Comparison of ENCODE assay signal across 10 cellular contexts in the genomic region with DNA sequence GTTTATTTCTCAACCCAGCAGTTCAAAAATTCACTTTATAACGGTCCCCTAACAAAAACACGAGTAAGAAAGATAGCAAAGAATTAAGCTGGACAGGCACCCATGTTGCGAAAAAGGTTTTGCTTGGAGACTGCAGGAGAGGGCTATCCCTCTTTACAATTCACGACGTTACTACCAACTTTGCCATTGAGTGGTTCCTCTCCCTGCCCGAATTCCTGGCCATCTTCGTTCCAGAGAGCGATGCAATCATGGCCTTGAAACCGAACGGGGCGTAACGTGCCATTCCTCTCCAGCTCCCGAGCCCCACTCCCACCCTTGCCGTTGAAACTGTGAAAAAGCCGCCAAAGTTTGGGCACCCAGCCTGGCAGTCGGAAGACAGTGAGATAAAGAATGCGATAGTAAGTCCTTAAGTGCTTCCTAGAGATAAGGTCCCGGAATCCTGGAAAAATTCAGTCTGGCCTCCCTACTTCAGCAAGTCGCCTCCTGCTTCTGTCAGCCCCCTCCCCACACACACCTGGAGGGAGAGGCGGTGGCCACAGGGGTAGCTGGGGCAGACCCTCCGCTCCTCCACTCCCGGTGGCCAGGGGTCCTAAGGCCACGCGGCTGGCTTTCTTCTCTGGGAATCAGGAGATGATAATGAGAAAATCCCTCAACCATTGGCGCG.
DNase-seq lines count a peak whose midpoint lies in the region; ATAC-seq, FAIRE-seq and TF ChIP-seq lines count a peak whose summit lies in the region.
"Had no signal": no experiment of that assay in that cellular context is flagged by ENCODE, and none has a peak within 500 bp of the region (broad histone marks: within the 10 kb centered on the region; RNA-seq: fewer than 3 reads in every experiment).

No MANE protein-coding gene starts in this region.

- H3K27me3 Mint-ChIP-seq in IgD-negative memory B cell = peaks cover 56% of the 10 kb centered on the region
- peaks cover 27% of the 10 kb centered on the region for H3K27me3 Mint-ChIP-seq in glutamatergic neuron (ENCODE audit: unreplicated experiment)
- H3K27me3 Mint-ChIP-seq in neural progenitor cell (ENCODE audit: insufficient read depth, low read depth) = peaks cover 72% of the 10 kb centered on the region

- H3K36me3 ChIP-seq in neural progenitor cell (no peaks in the 10 kb centered on the region), kidney (ENCODE audit: control insufficient read depth in 1 of 2, insufficient read depth in 2 of 2, low read length in 2 of 2) (no peaks in the 10 kb centered on the region)

- H4K20me1 ChIP-seq in neural progenitor cell (ENCODE audit: low read depth) = peaks cover 48% of the 10 kb centered on the region

- peak overlapping the region; percentile 15 for H3K4me2 ChIP-seq in neural progenitor cell

- H3K36me3 Mint-ChIP-seq in IgD-negative memory B cell (no peaks in the 10 kb centered on the region), glutamatergic neuron (ENCODE audit: unreplicated experiment) (no peaks in the 10 kb centered on the region), neural progenitor cell (no peaks in the 10 kb centered on the region)

- H3K27ac Mint-ChIP-seq in IgD-negative memory B cell = peak overlapping the region; percentile 34 to 83 (median 63)
- H3K27ac Mint-ChIP-seq in glutamatergic neuron (ENCODE audit: unreplicated experiment) = no peak overlapping the region
- H3K27ac Mint-ChIP-seq in neural progenitor cell = no peak overlapping the region

- H3K9me3 Mint-ChIP-seq in IgD-negative memory B cell = peaks cover 2 to 4% (median 4%) of the 10 kb centered on the region in 3 donors
- H3K9me3 Mint-ChIP-seq in glutamatergic neuron (ENCODE audit: unreplicated experiment) = peaks cover 12% of the 10 kb centered on the region
- H3K9me3 Mint-ChIP-seq in neural progenitor cell = no peaks in the 10 kb centered on the region

- H3K79me2 ChIP-seq in neural progenitor cell (ENCODE audit: low read depth) = no peaks in the 10 kb centered on the region
- H3K79me2 ChIP-seq: parathyroid adenoma had no signal

- TF ChIP-seq CTCF in glutamatergic neuron (IDR thresholded peaks at IDR 0.05; ENCODE audit: partially characterized antibody, unreplicated experiment) = no peak
- no peak for TF ChIP-seq CTCF in neural progenitor cell (IDR thresholded peaks at IDR 0.05)
- TF ChIP-seq CTCF in kidney (IDR thresholded peaks at IDR 0.05; ENCODE audit: borderline replicate concordance, extremely low read depth, insufficient read depth) = no peak

- peaks cover 95% of the 10 kb centered on the region for H3K27me3 ChIP-seq in neural progenitor cell

- no peak overlapping the region for H3K4me3 ChIP-seq in neural progenitor cell
- H3K4me3 ChIP-seq in kidney (ENCODE audit: low read length in 2 of 2) = peak overlapping the region in 1 of 2 donors; percentile 30

- no peak overlapping the region for H3K9ac ChIP-seq in neural progenitor cell
- no peak overlapping the region for H3K9ac ChIP-seq in kidney (ENCODE audit: low read length in 2 of 2)
- H3K9ac ChIP-seq: parathyroid adenoma had no signal

- H3K27ac ChIP-seq in neural progenitor cell (no peak overlapping the region), kidney (ENCODE audit: low read depth in 2 of 2, low read length in 2 of 2) (no peak overlapping the region)
- H3K27ac ChIP-seq: parathyroid adenoma had no signal

- H3K4me3 Mint-ChIP-seq in IgD-negative memory B cell = peak overlapping the region in 1 of 4 donors; percentile 35
- H3K4me3 Mint-ChIP-seq in glutamatergic neuron (ENCODE audit: unreplicated experiment) = peak overlapping the region; percentile 81
- H3K4me3 Mint-ChIP-seq in neural progenitor cell = no peak overlapping the region

- H3F3A ChIP-seq in neural progenitor cell (ENCODE audit: low read depth) = peaks cover 10% of the 10 kb centered on the region

- H3K4me1 ChIP-seq in neural progenitor cell (peaks cover 14% of the 10 kb centered on the region), kidney (ENCODE audit: control insufficient read depth in 1 of 2, insufficient read depth in 1 of 2, low read depth in 1 of 2, low read length in 2 of 2) (peaks cover 11 to 14% of the 10 kb centered on the region in 2 donors)
- H3K4me1 ChIP-seq: parathyroid adenoma had no signal

- ATAC-seq in HG03139 (IDR thresholded peaks at IDR 0.05; ENCODE audit: unreplicated experiment) = no peak

- FAIRE-seq in kidney (lab: Jason Lieb, UNC) = no peak

- intact Hi-C loops in kidney (cut with DNase I) = no loop called here

- H3K4me1 Mint-ChIP-seq in IgD-negative memory B cell = peaks cover 13 to 45% (median 32%) of the 10 kb centered on the region in 3 donors
- peaks cover 19% of the 10 kb centered on the region for H3K4me1 Mint-ChIP-seq in glutamatergic neuron (ENCODE audit: low read depth, unreplicated experiment)
- H3K4me1 Mint-ChIP-seq in neural progenitor cell = peaks cover 16% of the 10 kb centered on the region

- DNase-seq in AG20443 (ENCODE audit: low spot score) (peak; percentile 24), glutamatergic neuron (peak; percentile 19), neural progenitor cell (ENCODE audit: low spot score) (peak; percentile 46), C1 segment of cervical spinal cord (lab: John Stamatoyannopoulos, UW) (no peak), kidney (no peak)
- no peak for DNase-seq in stimulated activated CD4-positive, alpha-beta T cell treated with anti-CD3 and anti-CD28 coated beads, Interleukin-1b, Interleukin-23, amount 100 ng/mL, for 48 hours
- DNase-seq: NCI-H187 treated with DMSO at 0.1 percent for 48 hours had no signal

- no peak overlapping the region for H2AFZ ChIP-seq in neural progenitor cell (replicated peaks)
- H2AFZ ChIP-seq: parathyroid adenoma had no signal

- H3K9me3 ChIP-seq in neural progenitor cell (ENCODE audit: low read depth) = no peaks in the 10 kb centered on the region
- no peaks in the 10 kb centered on the region for H3K9me3 ChIP-seq in kidney (ENCODE audit: control insufficient read depth in 1 of 2, low read length in 2 of 2)

Comparison
In these comparisons a context has a peak if more than half of its experiments do, and no peak if none do; other contexts are left out.
1. DNase-seq: peak in AG20443 (single experiment), glutamatergic neuron (single experiment) and neural progenitor cell (single experiment); none in C1 segment of cervical spinal cord (0 of 14), stimulated activated CD4-positive, alpha-beta T cell treated with anti-CD3 and anti-CD28 coated beads, Interleukin-1b, Interleukin-23, amount 100 ng/mL, for 48 hours (single experiment) and kidney (single experiment).
2. H3K27ac Mint-ChIP-seq: peak in IgD-negative memory B cell (3 of 3); none in glutamatergic neuron (single experiment) and neural progenitor cell (single experiment).